1 cellular context compared by ENCODE assay signal in the genomic region with DNA sequence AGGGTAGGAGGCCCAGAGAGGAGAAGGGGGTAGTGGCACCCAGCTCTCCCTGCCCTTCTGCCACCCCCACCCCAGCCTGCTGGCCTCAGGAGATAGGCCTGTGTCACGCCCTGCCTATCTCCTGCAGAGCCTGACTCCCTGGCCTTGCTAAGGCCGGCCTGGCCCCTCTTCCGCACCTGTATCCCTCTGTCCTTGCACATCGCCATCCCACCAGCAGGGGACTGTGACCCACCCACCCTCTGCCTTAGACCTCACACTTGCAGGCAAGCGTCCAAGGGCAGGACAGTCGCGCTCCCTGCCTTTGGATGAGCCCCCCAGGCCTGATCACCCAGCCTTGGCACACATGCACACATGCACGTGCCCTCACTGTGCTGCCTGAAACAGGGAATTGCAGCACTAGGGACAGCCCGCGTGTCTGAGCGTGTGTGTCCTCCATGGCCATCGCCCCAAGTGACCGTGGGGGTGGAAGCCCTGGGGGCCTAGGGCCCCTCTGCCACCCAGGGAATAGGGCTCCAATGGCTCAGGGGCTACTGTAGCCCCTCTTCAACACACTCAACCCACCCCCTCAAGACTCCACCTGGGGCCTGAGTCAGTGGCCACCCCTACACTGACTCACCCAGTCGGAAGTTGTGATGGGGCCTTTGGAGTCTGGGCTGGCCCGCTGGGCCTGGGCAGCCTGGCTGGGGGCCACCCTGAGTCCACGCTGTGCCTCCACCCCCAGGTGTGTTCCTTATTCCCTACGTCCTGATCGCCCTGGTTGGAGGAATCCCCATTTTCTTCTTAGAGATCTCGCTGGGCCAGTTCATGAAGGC.
TF ChIP-seq lines count a peak whose summit lies in the region.

No MANE protein-coding gene starts in this region.

TF ChIP-seq in SK-N-SH, 30 proteins besides CTCF, POLR2A, EP300 and RAD21 (continued from another document):
- no peak for TF ChIP-seq JUND (IDR thresholded peaks at IDR 0.05)
- no peak for TF ChIP-seq TAF1 (IDR thresholded peaks at IDR 0.05; ENCODE audit: borderline replicate concordance, low read depth, low read length)
- TF ChIP-seq FOSL2 (IDR thresholded peaks at IDR 0.05; ENCODE audit: borderline replicate concordance, low read depth), result no peak
- TF ChIP-seq MXI1 (IDR thresholded peaks at IDR 0.05; ENCODE audit: low read depth, low read length), result no peak
- no peak for TF ChIP-seq GATA2 (CRISPR knock-in tag; IDR thresholded peaks at IDR 0.05)
- no peak for TF ChIP-seq SMC3 (IDR thresholded peaks at IDR 0.05; ENCODE audit: low read depth, low read length)
- TF ChIP-seq SIN3A (IDR thresholded peaks at IDR 0.05; ENCODE audit: borderline replicate concordance, low read depth, low read length), result no peak
- no peak for TF ChIP-seq IRF3 (IDR thresholded peaks at IDR 0.05; ENCODE audit: low read depth, low read length)
- TF ChIP-seq USF2 (IDR thresholded peaks at IDR 0.05; ENCODE audit: borderline replicate concordance, low read depth, low read length), result no peak
